Comparison of ENCODE assay signal across 2 cellular contexts in genomic region chr6:52351879-52352238, GRCh38.
TF ChIP-seq lines count a peak whose summit lies in the region.

No MANE protein-coding gene starts in this region.

TF ChIP-seq in HepG2, 621 proteins besides CTCF, POLR2A, EP300 and RAD21:
- TF ChIP-seq STAG1 (CRISPR knock-in tag; IDR thresholded peaks at IDR 0.05) (no peak), ZNF124 (CRISPR knock-in tag; IDR thresholded peaks at IDR 0.05) (0 out of 2 replicates have a peak, but pooled peaks have one; percentile 17), KDM1A (CRISPR knock-in tag; IDR thresholded peaks at IDR 0.05) (0 out of 2 replicates have a peak, but pooled peaks have one; percentile 45), ZNF747 (CRISPR knock-in tag; IDR thresholded peaks at IDR 0.05; ENCODE audit: borderline replicate concordance) (0 out of 2 replicates have a peak, but pooled peaks have one; percentile 13), GRHL1 (CRISPR knock-in tag; conservative IDR thresholded peaks at IDR 0.05) (no peak), ZNF770 (CRISPR knock-in tag; IDR thresholded peaks at IDR 0.05) (peak; percentile 92), ZFP91 (CRISPR knock-in tag; IDR thresholded peaks at IDR 0.05; ENCODE audit: borderline replicate concordance) (0 out of 2 replicates have a peak, but pooled peaks have one; percentile 21), ZNF121 (CRISPR knock-in tag; IDR thresholded peaks at IDR 0.05) (peak; percentile 90), ZNF275 (CRISPR knock-in tag; IDR thresholded peaks at IDR 0.05; ENCODE audit: borderline replicate concordance) (no peak)
TF ChIP-seq in HepG2: peak in this region for 6.

TF ChIP-seq in GM12878, 131 proteins besides CTCF, POLR2A, EP300 and RAD21:
- TF ChIP-seq BCL11A (IDR thresholded peaks at IDR 0.05; ENCODE audit: low read depth, low read length) (no peak), RAD51 (IDR thresholded peaks at IDR 0.05) (no peak), WRNIP1 (IDR thresholded peaks at IDR 0.05; ENCODE audit: borderline replicate concordance, low read depth, low read length) (no peak), POU2F2 (IDR thresholded peaks at IDR 0.05; ENCODE audit: borderline replicate concordance, low read depth, low read length) (no peak), JUNB (IDR thresholded peaks at IDR 0.05) (no peak), GABPA (IDR thresholded peaks at IDR 0.05; ENCODE audit: low read depth) (no peak), PAX8 (IDR thresholded peaks at IDR 0.05) (no peak), EED (IDR thresholded peaks at IDR 0.05; ENCODE audit: low read depth) (no peak), BMI1 (IDR thresholded peaks at IDR 0.05; ENCODE audit: borderline replicate concordance) (no peak), CREM (IDR thresholded peaks at IDR 0.05; ENCODE audit: low read depth) (no peak)
